Comparison of ENCODE assay signal across 8 cellular contexts in the genomic region with DNA sequence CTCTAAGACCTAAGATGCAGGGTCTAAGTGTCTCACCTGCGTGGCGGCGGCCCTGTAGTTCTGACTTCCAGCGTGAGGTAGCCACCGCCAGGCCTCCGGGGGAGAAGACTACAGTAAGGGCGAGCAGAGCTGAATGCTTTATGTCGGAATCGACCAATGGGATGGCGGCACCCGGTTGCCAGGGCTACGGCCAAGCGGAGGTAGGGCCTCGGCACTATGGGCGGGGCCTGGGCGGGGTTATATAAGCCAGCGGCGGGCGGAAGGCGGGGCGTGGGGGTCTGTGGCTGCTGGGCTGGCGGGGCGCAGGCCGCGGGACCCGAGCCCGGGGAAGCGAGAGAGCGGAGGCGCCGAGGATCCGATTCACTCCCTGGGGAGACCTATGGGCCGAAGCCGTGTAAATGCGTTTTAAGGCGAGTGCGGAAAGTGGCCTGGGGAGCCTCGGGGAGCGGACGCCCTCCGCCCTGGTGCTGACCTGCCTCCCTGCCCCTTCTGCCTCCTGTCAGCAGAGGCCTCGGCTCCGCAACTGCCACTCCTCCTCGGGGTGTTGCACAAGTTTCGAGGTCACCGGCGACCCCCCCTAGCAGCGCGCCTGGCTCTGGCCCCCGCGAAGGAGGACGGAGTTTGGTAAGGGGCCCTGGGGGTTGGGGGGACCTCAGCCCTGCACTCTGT. TPM values are rescaled to one million over a fixed set of nuclear protein-coding genes. Genes with fewer than 3 reads are reported as not detected.
DNase-seq lines count a peak whose midpoint lies in the region; ATAC-seq and TF ChIP-seq lines count a peak whose summit lies in the region.

A gene (plus strand): TSS at position 269 of the 669 bp plus-strand sequence. CDS start 1,097 bp downstream, outside the sequence.

- no peaks in the 10 kb centered on the region for H4K20me1 ChIP-seq in hepatocyte (ENCODE audit: insufficient read depth, poor library complexity, severe bottlenecking)

- H3K36me3 ChIP-seq in hepatocyte (replicated peaks; ENCODE audit: insufficient read depth, low read depth) (no peaks in the 10 kb centered on the region), rectal smooth muscle tissue (ENCODE audit: control insufficient read depth, insufficient read depth, low read length) (no peaks in the 10 kb centered on the region), vagina (no peaks in the 10 kb centered on the region)

- peak within 1 kb of the TSS; percentile 84 for H3K4me2 ChIP-seq in hepatocyte

- H3K27ac ChIP-seq in hepatocyte (no peak within 1 kb of the TSS), rectal smooth muscle tissue (ENCODE audit: low read depth, low read length) (no peak within 1 kb of the TSS), vagina (peak within 1 kb of the TSS; percentile 53)

- peak in 1 of 2 donors; percentile 72 for TF ChIP-seq POLR2A in vagina (IDR thresholded peaks at IDR 0.05)

- H3K9me2 ChIP-seq in hepatocyte (replicated peaks; ENCODE audit: insufficient read depth) = no peaks in the 10 kb centered on the region

- H3K9me3 ChIP-seq in hepatocyte (ENCODE audit: low read depth) (no peaks in the 10 kb centered on the region), vagina (no peaks in the 10 kb centered on the region)

- WGBS in hepatocyte (ENCODE audit: low lambda C conversion rate, missing lambda C conversion rate) = 2% methylated on average over 28 of the region's 52 CpGs

- TF ChIP-seq CTCF in hepatocyte (IDR thresholded peaks at IDR 0.05; ENCODE audit: poor library complexity) = no peak
- no peak for TF ChIP-seq CTCF in vagina (IDR thresholded peaks at IDR 0.05)

- H3K27me3 ChIP-seq in hepatocyte (no peaks in the 10 kb centered on the region), rectal smooth muscle tissue (ENCODE audit: control insufficient read depth, insufficient read depth, low read length) (no peaks in the 10 kb centered on the region), vagina (no peaks in the 10 kb centered on the region)

- H3K9ac ChIP-seq in rectal smooth muscle tissue (ENCODE audit: low read length) = peak within 1 kb of the TSS; percentile 95

- DNase-seq in NCI-H1694 treated with DMSO at 0.1 percent for 48 hours (lab: John Stamatoyannopoulos, UW) (peak; percentile 64), T-helper 9 cell (peak; percentile 99), astrocyte of the hippocampus (ENCODE audit: low read depth, low spot score) (peak; percentile 98), hepatocyte (ENCODE audit: low spot score) (peak; percentile 97), vagina (ENCODE audit: extremely low spot score in 2 of 2) (peak in 1 of 2 donors; percentile 96)

- intact Hi-C loops in vagina (cut with DNase I) = loop anchor here (5.0 kb wide), 1 partner anchor 149 kb away; no protein-coding TSS in a partner anchor

- H2AFZ ChIP-seq in hepatocyte = peak within 1 kb of the TSS; percentile 79

- H3K79me2 ChIP-seq in hepatocyte = no peaks in the 10 kb centered on the region

- ATAC-seq in GM18499 (IDR thresholded peaks at IDR 0.05; ENCODE audit: insufficient read depth, unreplicated experiment) = peak; percentile 91
- peak; percentile 94 for ATAC-seq in HG02885 (IDR thresholded peaks at IDR 0.05; ENCODE audit: poor library complexity, unreplicated experiment)

- H3K4me3 ChIP-seq in hepatocyte (peak within 1 kb of the TSS; percentile 63), rectal smooth muscle tissue (ENCODE audit: low read length) (peak within 1 kb of the TSS; percentile 98), vagina (peak within 1 kb of the TSS; percentile 63 to 66)

- H3K4me1 ChIP-seq in hepatocyte (ENCODE audit: insufficient read depth) (peaks cover 4% of the 10 kb centered on the region), rectal smooth muscle tissue (ENCODE audit: control insufficient read depth, insufficient read depth, low read length) (peaks cover 10% of the 10 kb centered on the region), vagina (peaks cover 21% of the 10 kb centered on the region)

RNA-seq across cellular contexts. Expression of the gene that starts here (rescaled TPM):
- 1.8 and 9.2 TPM in 2 replicates for total RNA-seq in hepatocyte
- 2.8 and 7.7 TPM in 2 replicates for polyA plus RNA-seq in hepatocyte
- total RNA-seq in vagina = 7.9 TPM
